ENCODE assay signal across 10 cellular contexts in the genomic region with DNA sequence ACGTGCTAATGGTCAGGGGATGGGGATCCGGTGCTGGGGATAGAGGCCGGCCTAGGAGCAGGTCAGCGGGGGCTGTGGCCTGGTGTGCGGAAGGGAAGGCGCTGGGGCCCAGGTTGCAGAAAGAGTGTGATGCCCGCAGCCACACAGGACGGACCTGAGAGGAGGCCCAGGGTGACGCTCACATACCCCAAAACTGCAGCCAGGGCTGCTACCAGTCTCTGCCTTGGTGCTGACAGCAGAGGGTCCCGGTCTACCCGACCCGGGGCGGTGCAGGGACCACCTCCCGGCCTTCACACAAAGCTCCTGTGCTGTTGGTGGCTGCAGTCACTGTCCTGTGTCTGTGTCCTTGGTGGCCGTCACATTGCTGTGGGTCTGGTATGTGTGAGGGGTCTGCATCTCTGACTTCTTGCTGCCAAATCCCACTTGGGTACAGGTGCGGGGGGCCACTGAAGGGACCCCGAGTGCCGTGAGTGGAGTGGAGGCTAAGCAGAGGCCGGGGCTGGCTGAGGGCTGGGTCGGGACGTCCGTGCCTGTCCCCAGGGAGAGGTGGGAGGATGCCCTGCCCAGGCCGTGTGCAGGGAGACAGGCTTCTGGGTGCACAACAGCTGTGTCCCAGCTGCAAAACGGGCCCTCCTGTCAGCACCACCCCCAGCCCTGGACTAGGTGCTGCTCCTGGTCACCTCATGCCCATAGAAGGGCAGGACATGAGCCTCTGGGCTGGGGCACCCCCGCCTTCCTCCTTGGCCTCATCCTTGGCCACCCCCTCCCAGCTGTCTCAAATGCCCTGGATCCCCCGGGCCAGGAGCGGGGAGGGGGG. TPM values are rescaled to one million over a fixed set of nuclear protein-coding genes. Genes with fewer than 3 reads are reported as not detected.
DNase-seq lines count a peak whose midpoint lies in the region; ATAC-seq, FAIRE-seq and TF ChIP-seq lines count a peak whose summit lies in the region.
"Had no signal": no experiment of that assay in that cellular context is flagged by ENCODE, and none has a peak within 500 bp of the region (broad histone marks: within the 10 kb centered on the region; RNA-seq: fewer than 3 reads in every experiment).

No MANE protein-coding gene starts in this region.

- FAIRE-seq in frontal cortex (lab: Jason Lieb, UNC), result no peak

- H3K27me3 ChIP-seq in H7 (ENCODE audit: control insufficient read depth, insufficient read depth, low read length), result no peaks in the 10 kb centered on the region

- H3K27ac Mint-ChIP-seq in T-helper 1 cell treated with Interleukin-12 subunit alpha and Interleukin-12 subunit beta and Interleukin-4 antibody, amounts not matched to agents 30 μg/mL and 1 μg/mL, for 36 hours, result peak overlapping the region; percentile 91
- peak overlapping the region; percentile 99 for H3K27ac Mint-ChIP-seq in T-helper 17 cell
- no peak overlapping the region for H3K27ac Mint-ChIP-seq in HFFc6

- no peak for TF ChIP-seq CTCF in HFFc6 (IDR thresholded peaks at IDR 0.05)

- no peaks in the 10 kb centered on the region for H3K36me3 ChIP-seq in H7 (replicated peaks; ENCODE audit: control insufficient read depth, insufficient read depth, low read length)

- H3K4me3 Mint-ChIP-seq in T-helper 1 cell treated with Interleukin-12 subunit alpha and Interleukin-12 subunit beta and Interleukin-4 antibody, amounts not matched to agents 30 μg/mL and 1 μg/mL, for 36 hours, result peak overlapping the region; percentile 99
- H3K4me3 Mint-ChIP-seq in T-helper 17 cell (peak overlapping the region; percentile 100), HFFc6 (no peak overlapping the region)

- H3K4me3 ChIP-seq in H7 (ENCODE audit: insufficient read depth, low read depth, low read length), result no peak overlapping the region

- peaks cover 12% of the 10 kb centered on the region for H3K36me3 Mint-ChIP-seq in T-helper 1 cell treated with Interleukin-12 subunit alpha and Interleukin-12 subunit beta and Interleukin-4 antibody, amounts not matched to agents 30 μg/mL and 1 μg/mL, for 36 hours (ENCODE audit: low read depth)
- H3K36me3 Mint-ChIP-seq in T-helper 17 cell (ENCODE audit: low read depth) (peaks cover 4% of the 10 kb centered on the region), HFFc6 (ENCODE audit: low read depth) (no peaks in the 10 kb centered on the region)

- no peaks in the 10 kb centered on the region for H3K9me3 Mint-ChIP-seq in T-helper 1 cell treated with Interleukin-12 subunit alpha and Interleukin-12 subunit beta and Interleukin-4 antibody, amounts not matched to agents 30 μg/mL and 1 μg/mL, for 36 hours
- H3K9me3 Mint-ChIP-seq in HFFc6, result no peaks in the 10 kb centered on the region

- no peaks in the 10 kb centered on the region for H3K27me3 Mint-ChIP-seq in T-helper 1 cell treated with Interleukin-12 subunit alpha and Interleukin-12 subunit beta and Interleukin-4 antibody, amounts not matched to agents 30 μg/mL and 1 μg/mL, for 36 hours (ENCODE audit: low read depth)
- no peaks in the 10 kb centered on the region for H3K27me3 Mint-ChIP-seq in T-helper 17 cell
- peaks cover 20% of the 10 kb centered on the region for H3K27me3 Mint-ChIP-seq in HFFc6 (ENCODE audit: insufficient read depth)

- ATAC-seq in HG02763 (IDR thresholded peaks at IDR 0.05; ENCODE audit: unreplicated experiment) (peak; percentile 30), T-helper 17 cell (no peak)
- ATAC-seq in stimulated activated naive CD8-positive, alpha-beta T cell treated with anti-CD3 and anti-CD28 coated beads, Interleukin-15, Interleukin-2, amounts not matched to agents 100 U/mL and 50 U/mL, for 24 hours, result peak; percentile 4

- no peak for DNase-seq in T-helper 1 cell
- DNase-seq in T-helper 17 cell, result no peak
- peak; percentile 37 for DNase-seq in stimulated activated naive CD8-positive, alpha-beta T cell treated with anti-CD3 and anti-CD28 coated beads, Interleukin-15, Interleukin-2, amounts not matched to agents 100 U/mL and 50 U/mL, for 24 hours
- DNase-seq in frontal cortex (ENCODE audit: low spot score in 2 of 2), result no peak
- no peak for DNase-seq in H7
- DNase-seq in HFFc6, result no peak
- DNase-seq: effector CD4-positive, alpha-beta T cell had no signal

- H3K4me1 Mint-ChIP-seq in T-helper 1 cell treated with Interleukin-12 subunit alpha and Interleukin-12 subunit beta and Interleukin-4 antibody, amounts not matched to agents 30 μg/mL and 1 μg/mL, for 36 hours (ENCODE audit: low read depth), result peaks cover 32% of the 10 kb centered on the region
- H3K4me1 Mint-ChIP-seq in T-helper 17 cell (peaks cover 33% of the 10 kb centered on the region), HFFc6 (ENCODE audit: low read depth) (no peaks in the 10 kb centered on the region)

- no peaks in the 10 kb centered on the region for H3K9me3 ChIP-seq in T-helper 17 cell (ENCODE audit: control insufficient read depth, low read length, poor library complexity, severe bottlenecking)

RNA-seq across cellular contexts. Expression of gene LSP1, which starts 1.5 kb away (rescaled TPM):
- total RNA-seq in T-helper 17 cell, result 100 to 1,000 TPM; 297 to 299 TPM
- 0.82 TPM for total RNA-seq in frontal cortex
- total RNA-seq in H7 (2014; rRNA removed; shearing (Covaris generic)), result 0.35 and 2.0 TPM in 2 replicates
- 1 to 10 TPM in 1 of 6 experiments, under 1 TPM in 3, not detected in 2; 0.18 to 2.6 (median 0.27) TPM for total RNA-seq in HFFc6 (2021; fragmentation: NEBNext Ultra II Directional; extraction: Animal tissue kit (Norgen Biotek cat#: 25700))

RNA-seq across cellular contexts. Expression of gene TNNI2, which starts 15.6 kb away (rescaled TPM):
- not detected for total RNA-seq in T-helper 17 cell
- not detected for total RNA-seq in frontal cortex
- not detected in 2 replicates for total RNA-seq in H7 (2014; rRNA removed; shearing (Covaris generic))
- total RNA-seq in HFFc6 (2021; fragmentation: NEBNext Ultra II Directional; extraction: Animal tissue kit (Norgen Biotek cat#: 25700)), result not detected

RNA-seq across cellular contexts. Expression of gene SYT8, which starts 19.6 kb away (rescaled TPM):
- total RNA-seq in T-helper 17 cell (not detected), frontal cortex (not detected)
- not detected in 2 replicates for total RNA-seq in H7 (2014; rRNA removed; shearing (Covaris generic))
- total RNA-seq in HFFc6 (2021; fragmentation: NEBNext Ultra II Directional; extraction: Animal tissue kit (Norgen Biotek cat#: 25700)), result not detected
- total RNA-seq: T-helper 2 cell treated with Interferon-gamma antibody and Interleukin-4, amounts not matched to agents 100 ng/mL and 5 ng/mL, for 36 hours had no signal

RNA-seq across cellular contexts. Expression of gene PRR33, which starts 37.4 kb away (rescaled TPM):
- not detected for total RNA-seq in T-helper 17 cell
- not detected for total RNA-seq in frontal cortex
- not detected in 2 replicates for total RNA-seq in H7 (2014; rRNA removed; shearing (Covaris generic))
- total RNA-seq in HFFc6 (2021; fragmentation: NEBNext Ultra II Directional; extraction: Animal tissue kit (Norgen Biotek cat#: 25700)), result not detected
- total RNA-seq: T-helper 2 cell treated with Interferon-gamma antibody and Interleukin-4, amounts not matched to agents 100 ng/mL and 5 ng/mL, for 36 hours had no signal

Comparison
In these comparisons a context has a peak if more than half of its experiments do, and no peak if none do; other contexts are left out.
1. RNA of gene LSP1, which starts 1.5 kb away (total RNA-seq): 297 to 299 TPM in T-helper 17 cell; 0.82 TPM in frontal cortex (single experiment), 0.35 to 2.0 TPM in H7 and 0.18 to 2.6 TPM in HFFc6; every median in the first group is over 10 times any median in the second.